In the genomic region with DNA sequence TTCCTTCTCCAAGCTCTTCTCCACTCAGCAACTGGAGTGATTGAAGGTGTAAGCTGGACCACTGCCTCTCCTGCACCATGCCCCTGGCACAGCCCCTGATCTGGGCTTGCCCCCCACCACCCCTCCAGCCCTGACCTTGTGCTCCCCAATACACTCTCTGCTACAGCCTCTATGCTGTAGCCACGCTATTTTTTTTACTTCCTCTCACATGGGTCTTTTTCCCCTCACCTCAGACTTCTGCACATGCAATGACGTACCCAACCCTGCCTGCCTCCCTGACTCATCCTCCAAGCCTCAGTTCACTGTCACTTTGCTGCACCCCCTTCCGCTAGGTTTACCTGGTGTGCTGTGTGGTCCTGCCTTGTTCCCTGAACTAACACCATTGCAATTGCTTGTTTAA, we compare ENCODE assay signal across 11 cellular contexts.
"Had no signal": no experiment of that assay in that cellular context is flagged by ENCODE, and none has a peak within 500 bp of the region (broad histone marks: within the 10 kb centered on the region; RNA-seq: fewer than 3 reads in every experiment).

No MANE protein-coding gene starts in this region.

- H3K4me1 Mint-ChIP-seq: neural crest cell had no signal

- H3K4me3 Mint-ChIP-seq: activated T-helper 1 cell treated with anti-CD3 and anti-CD28 coated beads, Interleukin-12 subunit alpha, Interleukin-12 subunit beta, Interleukin-2, Interleukin-4 antibody, amounts not matched to agents 30 ng/mL and 10 ng/mL and 1 ng/mL, durations not matched to agents 14 hours and 24 hours and 36 hours; neural crest cell had no signal

- H3K27ac Mint-ChIP-seq: activated T-helper 1 cell treated with anti-CD3 and anti-CD28 coated beads, Interleukin-12 subunit alpha, Interleukin-12 subunit beta, Interleukin-2, Interleukin-4 antibody, amounts not matched to agents 30 ng/mL and 10 ng/mL and 1 ng/mL, durations not matched to agents 14 hours and 24 hours and 36 hours had no signal

- H3K9me3 Mint-ChIP-seq: activated T-helper 1 cell treated with anti-CD3 and anti-CD28 coated beads, Interleukin-12 subunit alpha, Interleukin-12 subunit beta, Interleukin-2, Interleukin-4 antibody, amounts not matched to agents 30 ng/mL and 10 ng/mL and 1 ng/mL, durations not matched to agents 14 hours and 24 hours and 36 hours had no signal

- DNase-seq: activated CD4-positive, alpha-beta T cell treated with anti-CD3 and anti-CD28 coated beads, Interleukin-2, amount 50 U/mL, for 4 hours; activated naive CD4-positive, alpha-beta T cell treated with anti-CD3 and anti-CD28 coated beads, Interleukin-2, amount 50 U/mL, for 16 hours; brain microvascular endothelial cell; erythroblast; hippocampal formation; pancreas; retina; stimulated activated CD4-positive, alpha-beta T cell treated with anti-CD3 and anti-CD28 coated beads, Interleukin-4, amount 100 ng/mL, for 4 hours; transverse colon had no signal

- FAIRE-seq: pancreas had no signal

- ATAC-seq: pancreas had no signal
